8 cellular contexts compared by ENCODE assay signal in genomic region chr13:20828540-20829364, GRCh38. TPM values are rescaled to one million over a fixed set of nuclear protein-coding genes. Genes with fewer than 3 reads are reported as not detected.
DNase-seq lines count a peak whose midpoint lies in the region; ATAC-seq and TF ChIP-seq lines count a peak whose summit lies in the region.

No MANE protein-coding gene starts in this region.

- H3K36me3 Mint-ChIP-seq in chondrocyte (ENCODE audit: low read depth) = no peaks in the 10 kb centered on the region

- TF ChIP-seq RAD21 in liver (IDR thresholded peaks at IDR 0.05) = peak; percentile 87 to 90

- 13% methylated on average over 5 of the region's 5 CpGs for WGBS in liver
- 26 to 30% methylated on average over 5 of the region's 5 CpGs for WGBS in thyroid gland, 2 donors

- no peaks in the 10 kb centered on the region for H3K9me3 Mint-ChIP-seq in chondrocyte (ENCODE audit: low read depth)

- no peak for ATAC-seq in GM21390 (IDR thresholded peaks at IDR 0.05; ENCODE audit: unreplicated experiment)

- no peak for TF ChIP-seq POLR2A in thyroid gland (IDR thresholded peaks at IDR 0.05)

- H3K27me3 ChIP-seq in liver (ENCODE audit: control insufficient read depth in 4 of 4, insufficient read depth in 4 of 4, low read length in 3 of 4) (no peaks in the 10 kb centered on the region), thyroid gland (no peaks in the 10 kb centered on the region)

- H3K36me3 ChIP-seq in liver (ENCODE audit: control insufficient read depth in 4 of 4, insufficient read depth in 3 of 4, low read depth in 1 of 4, low read length in 3 of 4) (no peaks in the 10 kb centered on the region), thyroid gland (no peaks in the 10 kb centered on the region)

- DNase-seq in AML-193 (lab: John Stamatoyannopoulos, UW) (peak; percentile 70 to 77), GM12864 (ENCODE audit: low read depth) (peak; percentile 27), KG1 (lab: John Stamatoyannopoulos, UW) (peak; percentile 46), SW 1271 (lab: John Stamatoyannopoulos, UW) (peak; percentile 5 to 46), chondrocyte (ENCODE audit: low spot score) (no peak), thyroid gland (peak in 1 of 2 donors; percentile 23)

- H3K4me1 ChIP-seq in liver (ENCODE audit: control insufficient read depth in 4 of 4, insufficient read depth in 4 of 4, low read length in 3 of 4) (no peaks in the 10 kb centered on the region), thyroid gland (peaks cover 12 to 18% of the 10 kb centered on the region in 2 donors)

- peak overlapping the region; percentile 54 for H3K4me3 Mint-ChIP-seq in chondrocyte (ENCODE audit: unreplicated experiment)

- peak overlapping the region; percentile 49 for H3K27ac Mint-ChIP-seq in chondrocyte (ENCODE audit: unreplicated experiment)

- TF ChIP-seq CTCF in GM12864 (IDR thresholded peaks at IDR 0.05; ENCODE audit: low read depth, low read length, missing control alignments) (peak; percentile 65), chondrocyte (IDR thresholded peaks at IDR 0.05) (peak; percentile 93), liver (IDR thresholded peaks at IDR 0.05; ENCODE audit: low read depth, low read length, missing input control) (peak; percentile 76), thyroid gland (IDR thresholded peaks at IDR 0.05) (peak; percentile 59 to 88 (median 74))

- H3K4me3 ChIP-seq in GM12864 (ENCODE audit: low read depth, low read length) (no peak overlapping the region), liver (ENCODE audit: low read depth in 1 of 3, low read length in 3 of 3) (no peak overlapping the region), thyroid gland (replicated peaks in 1 of 3) (no peak overlapping the region)

- H3K27me3 Mint-ChIP-seq in chondrocyte (ENCODE audit: low read depth) = no peaks in the 10 kb centered on the region

- no peaks in the 10 kb centered on the region for H3K9me3 ChIP-seq in liver (ENCODE audit: control insufficient read depth in 4 of 4, low read length in 3 of 4)
- H3K9me3 ChIP-seq in thyroid gland = no peaks in the 10 kb centered on the region

- H3K27ac ChIP-seq in liver (ENCODE audit: low read depth in 1 of 2, low read length in 2 of 2) (no peak overlapping the region), thyroid gland (peak overlapping the region in 1 of 3 donors; percentile 21)

- peaks cover 50% of the 10 kb centered on the region for H3K4me1 Mint-ChIP-seq in chondrocyte (ENCODE audit: low read depth)

- intact Hi-C loops in thyroid gland (cut with DNase I) = loop anchor here (10.0 kb wide), 1 partner anchor 334 kb away; no protein-coding TSS in a partner anchor

- H3K9ac ChIP-seq in liver (ENCODE audit: low read depth in 1 of 2, low read length in 2 of 2) = peak overlapping the region; percentile 18 to 45

TF ChIP-seq in liver, 16 proteins besides CTCF, POLR2A, EP300 and RAD21:
- TF ChIP-seq ZBTB33 (IDR thresholded peaks at IDR 0.05) (no peak), ATF3 (IDR thresholded peaks at IDR 0.05) (no peak), FOXA2 (IDR thresholded peaks at IDR 0.05) (no peak), HNF4A (conservative IDR thresholded peaks at IDR 0.05) (no peak), TAF1 (conservative IDR thresholded peaks at IDR 0.05) (no peak), EGR1 (IDR thresholded peaks at IDR 0.05; ENCODE audit: low read depth in 2 of 2) (no peak), HNF4G (IDR thresholded peaks at IDR 0.05) (no peak), RXRA (IDR thresholded peaks at IDR 0.05) (no peak), YY1 (IDR thresholded peaks at IDR 0.05) (no peak), GABPA (IDR thresholded peaks at IDR 0.05 in 1 of 2, conservative IDR thresholded peaks at IDR 0.05 in 1 of 2) (no peak)
- TF ChIP-seq, protein P1, sequence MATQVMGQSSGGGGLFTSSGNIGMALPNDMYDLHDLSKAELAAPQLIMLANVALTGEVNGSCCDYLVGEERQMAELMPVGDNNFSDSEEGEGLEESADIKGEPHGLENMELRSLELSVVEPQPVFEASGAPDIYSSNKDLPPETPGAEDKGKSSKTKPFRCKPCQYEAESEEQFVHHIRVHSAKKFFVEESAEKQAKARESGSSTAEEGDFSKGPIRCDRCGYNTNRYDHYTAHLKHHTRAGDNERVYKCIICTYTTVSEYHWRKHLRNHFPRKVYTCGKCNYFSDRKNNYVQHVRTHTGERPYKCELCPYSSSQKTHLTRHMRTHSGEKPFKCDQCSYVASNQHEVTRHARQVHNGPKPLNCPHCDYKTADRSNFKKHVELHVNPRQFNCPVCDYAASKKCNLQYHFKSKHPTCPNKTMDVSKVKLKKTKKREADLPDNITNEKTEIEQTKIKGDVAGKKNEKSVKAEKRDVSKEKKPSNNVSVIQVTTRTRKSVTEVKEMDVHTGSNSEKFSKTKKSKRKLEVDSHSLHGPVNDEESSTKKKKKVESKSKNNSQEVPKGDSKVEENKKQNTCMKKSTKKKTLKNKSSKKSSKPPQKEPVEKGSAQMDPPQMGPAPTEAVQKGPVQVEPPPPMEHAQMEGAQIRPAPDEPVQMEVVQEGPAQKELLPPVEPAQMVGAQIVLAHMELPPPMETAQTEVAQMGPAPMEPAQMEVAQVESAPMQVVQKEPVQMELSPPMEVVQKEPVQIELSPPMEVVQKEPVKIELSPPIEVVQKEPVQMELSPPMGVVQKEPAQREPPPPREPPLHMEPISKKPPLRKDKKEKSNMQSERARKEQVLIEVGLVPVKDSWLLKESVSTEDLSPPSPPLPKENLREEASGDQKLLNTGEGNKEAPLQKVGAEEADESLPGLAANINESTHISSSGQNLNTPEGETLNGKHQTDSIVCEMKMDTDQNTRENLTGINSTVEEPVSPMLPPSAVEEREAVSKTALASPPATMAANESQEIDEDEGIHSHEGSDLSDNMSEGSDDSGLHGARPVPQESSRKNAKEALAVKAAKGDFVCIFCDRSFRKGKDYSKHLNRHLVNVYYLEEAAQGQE (IDR thresholded peaks at IDR 0.05) = no peak

RNA-seq across cellular contexts. Expression of gene EEF1AKMT1, which starts 55.0 kb away (rescaled TPM):
- total RNA-seq in chondrocyte (9.4 to 12.7 TPM (median 10.1 TPM) in 3 replicates), liver (1 to 10 TPM; 4.7 to 5.0 TPM), thyroid gland (10 to 100 TPM in 2 of 4 donors, 1 to 10 TPM in 2; 7.5 to 15.2 (median 10.3) TPM)
- polyA plus RNA-seq in liver = 10 to 100 TPM in 1 of 2 donors, 1 to 10 TPM in 1; 4.2 to 11.2 TPM
